In genomic region chr15:77081971-77082370, GRCh38 we compare ENCODE assay signal across 17 cellular contexts.
"Had no signal": no experiment of that assay in that cellular context is flagged by ENCODE, and none has a peak within 500 bp of the region (broad histone marks: within the 10 kb centered on the region; RNA-seq: fewer than 3 reads in every experiment).

No MANE protein-coding gene starts in this region.

- H3K36me3 ChIP-seq: stomach, upper lobe of left lung had no signal

- H3K9me3 ChIP-seq: stomach, testis, upper lobe of left lung had no signal

- H3K4me3 ChIP-seq: skin epidermis, stomach, testis, upper lobe of left lung had no signal

- H3K36me3 Mint-ChIP-seq: activated naive CD4-positive, alpha-beta T cell treated with anti-CD3 and anti-CD28 coated beads, Interleukin-2, amount 50 U/mL, for 72 hours had no signal

- H3K27ac ChIP-seq: skin epidermis, stomach, testis, upper lobe of left lung had no signal

- H3K27me3 ChIP-seq: stomach, testis, upper lobe of left lung had no signal

- FAIRE-seq: endometrium had no signal

- ATAC-seq: activated naive CD4-positive, alpha-beta T cell treated with anti-CD3 and anti-CD28 coated beads, Interleukin-2, amount 50 U/mL, for 72 hours; esophagus mucosa; SK-N-SH treated with all-trans-retinoic acid at 6 μM for 48 hours had no signal

- DNase-seq: activated CD4-positive, alpha-beta T cell treated with anti-CD3 and anti-CD28 coated beads for 1 hour; activated CD4-positive, alpha-beta T cell treated with anti-CD3 and anti-CD28 coated beads, Interleukin-2, amount 50 U/mL, for 48 hours; activated effector memory CD4-positive, alpha-beta T cell treated with Interleukin-2 at 50 U/mL for 16 hours; hypothalamus; kidney glomerular epithelial cell; posterior cingulate gyrus; retina; stomach; T-helper 1 cell; T1000; testis; upper lobe of left lung had no signal
